In genomic region chr13:42373048-42373812, GRCh38 we compare ENCODE assay signal across 18 cellular contexts.
DNase-seq lines count a peak whose midpoint lies in the region; ATAC-seq and TF ChIP-seq lines count a peak whose summit lies in the region.
"Had no signal": no experiment of that assay in that cellular context is flagged by ENCODE, and none has a peak within 500 bp of the region (broad histone marks: within the 10 kb centered on the region; RNA-seq: fewer than 3 reads in every experiment).

No MANE protein-coding gene starts in this region.

- peaks cover 5% of the 10 kb centered on the region for H3K9me3 Mint-ChIP-seq in activated T-cell treated with anti-CD3 and anti-CD28 coated beads, Interleukin-2, amount 50 U/mL, for 4 hours
- H3K9me3 Mint-ChIP-seq in T-helper 2 cell treated with Interferon-gamma antibody and Interleukin-4, amounts not matched to agents 5 μg/mL and 100 μg/mL, for 36 hours = peaks cover 5% of the 10 kb centered on the region
- peaks cover 10% of the 10 kb centered on the region for H3K9me3 Mint-ChIP-seq in activated T-helper 1 cell treated with anti-CD3 and anti-CD28 coated beads, Interleukin-12 subunit alpha, Interleukin-12 subunit beta, Interleukin-2, Interleukin-4 antibody, amounts not matched to agents 30 ng/mL and 10 ng/mL and 1 ng/mL, durations not matched to agents 14 hours and 24 hours and 36 hours
- H3K9me3 Mint-ChIP-seq in stimulated activated effector memory CD8-positive, alpha-beta T cell treated with anti-CD3 and anti-CD28 coated beads, Interleukin-12 subunit alpha, Interleukin-12 subunit beta, amount 100 ng/mL, for 72 hours = no peaks in the 10 kb centered on the region
- no peaks in the 10 kb centered on the region for H3K9me3 Mint-ChIP-seq in CD4-positive, alpha-beta T cell

- H3K4me3 Mint-ChIP-seq in activated T-cell treated with anti-CD3 and anti-CD28 coated beads, Interleukin-2, amount 50 U/mL, for 4 hours = no peak overlapping the region
- peak overlapping the region; percentile 48 for H3K4me3 Mint-ChIP-seq in T-helper 2 cell treated with Interferon-gamma antibody and Interleukin-4, amounts not matched to agents 5 μg/mL and 100 μg/mL, for 36 hours
- H3K4me3 Mint-ChIP-seq in activated T-helper 1 cell treated with anti-CD3 and anti-CD28 coated beads, Interleukin-12 subunit alpha, Interleukin-12 subunit beta, Interleukin-2, Interleukin-4 antibody, amounts not matched to agents 30 ng/mL and 10 ng/mL and 1 ng/mL, durations not matched to agents 14 hours and 24 hours and 36 hours = no peak overlapping the region
- no peak overlapping the region for H3K4me3 Mint-ChIP-seq in stimulated activated effector memory CD8-positive, alpha-beta T cell treated with anti-CD3 and anti-CD28 coated beads, Interleukin-12 subunit alpha, Interleukin-12 subunit beta, amount 100 ng/mL, for 72 hours
- no peak overlapping the region for H3K4me3 Mint-ChIP-seq in CD4-positive, alpha-beta T cell

- no peaks in the 10 kb centered on the region for H3K27me3 Mint-ChIP-seq in activated T-cell treated with anti-CD3 and anti-CD28 coated beads, Interleukin-2, amount 50 U/mL, for 4 hours (ENCODE audit: low read depth)
- H3K27me3 Mint-ChIP-seq in T-helper 2 cell treated with Interferon-gamma antibody and Interleukin-4, amounts not matched to agents 5 μg/mL and 100 μg/mL, for 36 hours (ENCODE audit: low read depth) = no peaks in the 10 kb centered on the region
- no peaks in the 10 kb centered on the region for H3K27me3 Mint-ChIP-seq in activated T-helper 1 cell treated with anti-CD3 and anti-CD28 coated beads, Interleukin-12 subunit alpha, Interleukin-12 subunit beta, Interleukin-2, Interleukin-4 antibody, amounts not matched to agents 30 ng/mL and 10 ng/mL and 1 ng/mL, durations not matched to agents 14 hours and 24 hours and 36 hours (ENCODE audit: insufficient read depth)
- H3K27me3 Mint-ChIP-seq in CD4-positive, alpha-beta T cell = no peaks in the 10 kb centered on the region

- no peaks in the 10 kb centered on the region for H3K9me3 ChIP-seq in CD4-positive, alpha-beta T cell (ENCODE audit: control insufficient read depth, low read length)
- H3K9me3 ChIP-seq: HAP-1 had no signal

- no peak for TF ChIP-seq CTCF in CD4-positive, alpha-beta T cell (IDR thresholded peaks at IDR 0.05)

- intact Hi-C loops in activated T-helper 1 cell treated with anti-CD3 and anti-CD28 coated beads, Interleukin-12 subunit alpha, Interleukin-12 subunit beta, Interleukin-2, Interleukin-4 antibody, amounts not matched to agents 30 ng/mL and 10 ng/mL and 1 ng/mL, durations not matched to agents 14 hours and 24 hours and 36 hours (cut with micrococcal nuclease) = loop anchor here (1.0 kb wide), 2 partner anchors 19 to 32 kb away; no protein-coding TSS in a partner anchor
- intact Hi-C loops in CD4-positive, alpha-beta T cell (cut with DNase I, micrococcal nuclease) = no loop called here

- POLR2A ChIA-PET in CD4-positive, alpha-beta T cell (lab: Charles Lee) = interaction anchor here (0.7 to 1.4 kb wide), 3 partner anchors 18 to 682 kb away, joined by 3 to 4 read pairs (median 3); no protein-coding TSS in a partner anchor

- CTCF ChIA-PET in CD4-positive, alpha-beta T cell (lab: Charles Lee) = no interaction called here

- peaks cover 50% of the 10 kb centered on the region for H3K4me1 Mint-ChIP-seq in activated T-cell treated with anti-CD3 and anti-CD28 coated beads, Interleukin-2, amount 50 U/mL, for 4 hours (ENCODE audit: low read depth)
- peaks cover 80% of the 10 kb centered on the region for H3K4me1 Mint-ChIP-seq in T-helper 2 cell treated with Interferon-gamma antibody and Interleukin-4, amounts not matched to agents 5 μg/mL and 100 μg/mL, for 36 hours (ENCODE audit: low read depth)
- H3K4me1 Mint-ChIP-seq in activated T-helper 1 cell treated with anti-CD3 and anti-CD28 coated beads, Interleukin-12 subunit alpha, Interleukin-12 subunit beta, Interleukin-2, Interleukin-4 antibody, amounts not matched to agents 30 ng/mL and 10 ng/mL and 1 ng/mL, durations not matched to agents 14 hours and 24 hours and 36 hours (ENCODE audit: low read depth) = peaks cover 88% of the 10 kb centered on the region
- H3K4me1 Mint-ChIP-seq in stimulated activated effector memory CD8-positive, alpha-beta T cell treated with anti-CD3 and anti-CD28 coated beads, Interleukin-12 subunit alpha, Interleukin-12 subunit beta, amount 100 ng/mL, for 72 hours = peaks cover 23% of the 10 kb centered on the region
- H3K4me1 Mint-ChIP-seq in CD4-positive, alpha-beta T cell (ENCODE audit: low read depth) = peaks cover 32% of the 10 kb centered on the region

- no peak for DNase-seq in activated T-cell treated with anti-CD3 and anti-CD28 coated beads, Interleukin-2, amount 50 U/mL, for 4 hours
- no peak for DNase-seq in activated T-cell treated with anti-CD3 and anti-CD28 coated beads, Interleukin-2, amount 50 U/mL, for 1 hour
- DNase-seq in T-helper 2 cell treated with Interferon-gamma antibody and Interleukin-4, amounts not matched to agents 5 μg/mL and 100 μg/mL, for 36 hours (ENCODE audit: low spot score) = peak; percentile 76
- DNase-seq in activated T-helper 1 cell treated with anti-CD3 and anti-CD28 coated beads, Interleukin-12 subunit alpha, Interleukin-12 subunit beta, Interleukin-2, Interleukin-4 antibody, amounts not matched to agents 30 ng/mL and 10 ng/mL and 1 ng/mL, durations not matched to agents 14 hours and 24 hours and 36 hours (ENCODE audit: low spot score) = no peak
- no peak for DNase-seq in stimulated activated effector memory CD8-positive, alpha-beta T cell treated with anti-CD3 and anti-CD28 coated beads, Interleukin-12 subunit alpha, Interleukin-12 subunit beta, amount 100 ng/mL, for 72 hours (ENCODE audit: low spot score in 2 of 2)
- no peak for DNase-seq in CD4-positive, alpha-beta T cell
- DNase-seq in NCI-H1417 (lab: John Stamatoyannopoulos, UW) = no peak
- DNase-seq: ACHN, C1 segment of cervical spinal cord, DMS79, GM23248, NCI-H187 treated with DMSO at 0.1 percent for 48 hours, NCI-H226, NCI-H524, NCI-H82, SHP77 had no signal

- no peaks in the 10 kb centered on the region for H3K27me3 ChIP-seq in CD4-positive, alpha-beta T cell (ENCODE audit: control insufficient read depth, insufficient read depth, low read length)

- no peaks in the 10 kb centered on the region for H3K36me3 Mint-ChIP-seq in activated T-cell treated with anti-CD3 and anti-CD28 coated beads, Interleukin-2, amount 50 U/mL, for 4 hours (ENCODE audit: insufficient read depth)
- H3K36me3 Mint-ChIP-seq in T-helper 2 cell treated with Interferon-gamma antibody and Interleukin-4, amounts not matched to agents 5 μg/mL and 100 μg/mL, for 36 hours (ENCODE audit: low read depth) = no peaks in the 10 kb centered on the region
- H3K36me3 Mint-ChIP-seq in activated T-helper 1 cell treated with anti-CD3 and anti-CD28 coated beads, Interleukin-12 subunit alpha, Interleukin-12 subunit beta, Interleukin-2, Interleukin-4 antibody, amounts not matched to agents 30 ng/mL and 10 ng/mL and 1 ng/mL, durations not matched to agents 14 hours and 24 hours and 36 hours (ENCODE audit: low read depth) = peaks cover 5% of the 10 kb centered on the region
- peaks cover 7% of the 10 kb centered on the region for H3K36me3 Mint-ChIP-seq in stimulated activated effector memory CD8-positive, alpha-beta T cell treated with anti-CD3 and anti-CD28 coated beads, Interleukin-12 subunit alpha, Interleukin-12 subunit beta, amount 100 ng/mL, for 72 hours
- no peaks in the 10 kb centered on the region for H3K36me3 Mint-ChIP-seq in CD4-positive, alpha-beta T cell (ENCODE audit: low read depth)

- ATAC-seq in activated T-cell treated with anti-CD3 and anti-CD28 coated beads, Interleukin-2, amount 50 U/mL, for 4 hours = peak; percentile 18 to 38
- ATAC-seq in stimulated activated effector memory CD8-positive, alpha-beta T cell treated with anti-CD3 and anti-CD28 coated beads, Interleukin-12 subunit alpha, Interleukin-12 subunit beta, amount 100 ng/mL, for 72 hours = peak; percentile 50
- no peak for ATAC-seq in CD4-positive, alpha-beta T cell (ENCODE audit: poor library complexity)

- no peak overlapping the region for H3K27ac ChIP-seq in CD4-positive, alpha-beta T cell (ENCODE audit: low read depth, low read length)
- H3K27ac ChIP-seq: GM23248, KMS-11 had no signal

- H3K27ac Mint-ChIP-seq in T-helper 2 cell treated with Interferon-gamma antibody and Interleukin-4, amounts not matched to agents 5 μg/mL and 100 μg/mL, for 36 hours = peak overlapping the region; percentile 84
- peak overlapping the region; percentile 67 for H3K27ac Mint-ChIP-seq in activated T-helper 1 cell treated with anti-CD3 and anti-CD28 coated beads, Interleukin-12 subunit alpha, Interleukin-12 subunit beta, Interleukin-2, Interleukin-4 antibody, amounts not matched to agents 30 ng/mL and 10 ng/mL and 1 ng/mL, durations not matched to agents 14 hours and 24 hours and 36 hours
- no peak overlapping the region for H3K27ac Mint-ChIP-seq in stimulated activated effector memory CD8-positive, alpha-beta T cell treated with anti-CD3 and anti-CD28 coated beads, Interleukin-12 subunit alpha, Interleukin-12 subunit beta, amount 100 ng/mL, for 72 hours
- H3K27ac Mint-ChIP-seq in CD4-positive, alpha-beta T cell = no peak overlapping the region

Comparison
In these comparisons a context has a peak if more than half of its experiments do, and no peak if none do; other contexts are left out.
1. H3K27ac Mint-ChIP-seq: peak in T-helper 2 cell treated with Interferon-gamma antibody and Interleukin-4, amounts not matched to agents 5 μg/mL and 100 μg/mL, for 36 hours (single experiment) and activated T-helper 1 cell treated with anti-CD3 and anti-CD28 coated beads, Interleukin-12 subunit alpha, Interleukin-12 subunit beta, Interleukin-2, Interleukin-4 antibody, amounts not matched to agents 30 ng/mL and 10 ng/mL and 1 ng/mL, durations not matched to agents 14 hours and 24 hours and 36 hours (single experiment); none in stimulated activated effector memory CD8-positive, alpha-beta T cell treated with anti-CD3 and anti-CD28 coated beads, Interleukin-12 subunit alpha, Interleukin-12 subunit beta, amount 100 ng/mL, for 72 hours (single experiment) and CD4-positive, alpha-beta T cell (single experiment).